In genomic region chr17:68290268-68290954, GRCh38 we compare ENCODE assay signal across 8 cellular contexts. TPM values are rescaled to one million over a fixed set of nuclear protein-coding genes. Genes with fewer than 3 reads are reported as not detected.
DNase-seq lines count a peak whose midpoint lies in the region; ATAC-seq, FAIRE-seq and TF ChIP-seq lines count a peak whose summit lies in the region.

No MANE protein-coding gene starts in this region.

- H3K36me3 ChIP-seq in PC-9 (ENCODE audit: low read depth), result no peaks in the 10 kb centered on the region
- no peaks in the 10 kb centered on the region for H3K36me3 ChIP-seq in hepatocyte (replicated peaks; ENCODE audit: insufficient read depth, low read depth)
- H3K36me3 ChIP-seq in skeletal muscle satellite cell (ENCODE audit: insufficient read depth, low read length), result no peaks in the 10 kb centered on the region

- TSS peak; percentile 62 for BruUV-seq in PC-9 (replicated peaks; lab: Mats Ljungman, UMichigan)

- peak overlapping the region; percentile 67 for H3K9ac ChIP-seq in skeletal muscle satellite cell (ENCODE audit: low read depth, low read length)

- no peak for ATAC-seq in GM18505 (IDR thresholded peaks at IDR 0.05; ENCODE audit: unreplicated experiment)
- ATAC-seq in HG03521 (IDR thresholded peaks at IDR 0.05; ENCODE audit: unreplicated experiment), result no peak

- H3K27ac ChIP-seq in PC-9, result peak overlapping the region; percentile 14; the same call in 1 of the 2 replicates
- no peak overlapping the region for H3K27ac ChIP-seq in hepatocyte

- peaks cover 18% of the 10 kb centered on the region for H3F3A ChIP-seq in PC-9 (ENCODE audit: insufficient read depth, low read depth)

- H3K9me3 ChIP-seq in PC-9 (ENCODE audit: insufficient read depth, low read depth) (no peaks in the 10 kb centered on the region), hepatocyte (ENCODE audit: low read depth) (no peaks in the 10 kb centered on the region), skeletal muscle satellite cell (replicated peaks; ENCODE audit: low read length) (no peaks in the 10 kb centered on the region)

- H3K4me3 ChIP-seq in PC-9 (peak overlapping the region; percentile 76), hepatocyte (no peak overlapping the region), skeletal muscle satellite cell (ENCODE audit: low read length) (peak overlapping the region; percentile 55)

- H3K4me1 ChIP-seq in PC-9 (replicated peaks; ENCODE audit: insufficient read depth) (peaks cover 20% of the 10 kb centered on the region), hepatocyte (ENCODE audit: insufficient read depth) (peaks cover 11% of the 10 kb centered on the region), skeletal muscle satellite cell (ENCODE audit: control insufficient read depth, insufficient read depth, low read length) (peaks cover 20% of the 10 kb centered on the region)

- TF ChIP-seq CTCF in PC-9 (conservative IDR thresholded peaks at IDR 0.05) (no peak), hepatocyte (IDR thresholded peaks at IDR 0.05; ENCODE audit: poor library complexity) (no peak), D721Med (IDR thresholded peaks at IDR 0.05; ENCODE audit: insufficient read depth, missing control alignments) (no peak)

- peak overlapping the region; percentile 81 for H3K4me2 ChIP-seq in PC-9
- peak overlapping the region; percentile 97 for H3K4me2 ChIP-seq in hepatocyte
- H3K4me2 ChIP-seq in skeletal muscle satellite cell (ENCODE audit: low read length), result peak overlapping the region; percentile 100

- H3K27me3 ChIP-seq in PC-9 (ENCODE audit: insufficient read depth, low read depth), result no peaks in the 10 kb centered on the region
- H3K27me3 ChIP-seq in hepatocyte, result peaks cover 68% of the 10 kb centered on the region
- peaks cover 44% of the 10 kb centered on the region for H3K27me3 ChIP-seq in skeletal muscle satellite cell (ENCODE audit: control insufficient read depth, insufficient read depth, low read length)

- CTCF ChIA-PET in PC-9 (lab: Charles Lee), result interaction anchor here (0.6 kb wide), 1 partner anchor 22 kb away, joined by 6 read pairs; no protein-coding TSS in a partner anchor

- intact Hi-C loops in PC-9 (cut with micrococcal nuclease; ENCODE audit: unreplicated experiment), result loop anchor here (5.0 to 10.0 kb wide), 2 partner anchors 64 to 87 kb away; no protein-coding TSS in a partner anchor

- TF ChIP-seq POLR2A in GM18505 (IDR thresholded peaks at IDR 0.05; ENCODE audit: borderline replicate concordance, extremely low read depth, insufficient read depth, insufficient read length), result peak; percentile 27

- H3K9me2 ChIP-seq in PC-9 (ENCODE audit: insufficient read depth) (no peaks in the 10 kb centered on the region), hepatocyte (replicated peaks; ENCODE audit: insufficient read depth) (no peaks in the 10 kb centered on the region)

- FAIRE-seq in D721Med (lab: Jason Lieb, UNC), result no peak

- H4K20me1 ChIP-seq in PC-9 (ENCODE audit: insufficient read depth) (no peaks in the 10 kb centered on the region), hepatocyte (ENCODE audit: insufficient read depth, poor library complexity, severe bottlenecking) (no peaks in the 10 kb centered on the region)

- H3K79me2 ChIP-seq in PC-9 (ENCODE audit: low read depth), result peaks cover 3% of the 10 kb centered on the region; the same call in 1 of the 2 replicates
- H3K79me2 ChIP-seq in hepatocyte, result no peaks in the 10 kb centered on the region

- WGBS in hepatocyte (ENCODE audit: low lambda C conversion rate, missing lambda C conversion rate), result 1% methylated on average over 46 of the region's 50 CpGs

- DNase-seq in PC-9 (peak in 1 of 2 experiments; percentile 6), hepatocyte (ENCODE audit: low spot score) (peak; percentile 15), NCI-H774 (lab: John Stamatoyannopoulos, UW) (no peak), D721Med (ENCODE audit: insufficient read length, low spot score) (no peak)
- peak; percentile 49 for DNase-seq in activated naive CD4-positive, alpha-beta T cell treated with anti-CD3 and anti-CD28 coated beads, Interleukin-2, amount 50 U/mL, for 16 hours

- peak overlapping the region; percentile 73 for H2AFZ ChIP-seq in PC-9
- H2AFZ ChIP-seq in hepatocyte, result peak overlapping the region; percentile 19

- POLR2A ChIA-PET in PC-9 (lab: Charles Lee; ENCODE audit: unreplicated experiment), result interaction anchor here (0.6 kb wide), 1 partner anchor 14 kb away, joined by 9 read pairs; no protein-coding TSS in a partner anchor

RNA-seq across cellular contexts. Expression of gene SLC16A6, which starts 0.5 kb away (rescaled TPM):
- total RNA-seq in PC-9 (2021) (0.70 and 0.83 TPM in 2 replicates), hepatocyte (0.44 TPM in 1 of 2 replicates, not detected in the other)
- polyA plus RNA-seq in hepatocyte, result 0.06 and 0.17 TPM in 2 replicates
- 0.76 and 1.7 TPM in 2 replicates for total RNA-seq in skeletal muscle satellite cell (2012; rRNA removed)

RNA-seq across cellular contexts. Expression of gene ARSG, which starts 0.9 kb away (rescaled TPM):
- 4.0 and 6.6 TPM in 2 replicates for total RNA-seq in PC-9 (2021)
- 1.3 and 3.5 TPM in 2 replicates for total RNA-seq in hepatocyte
- 1.2 and 1.4 TPM in 2 replicates for polyA plus RNA-seq in hepatocyte
- total RNA-seq in skeletal muscle satellite cell (2012; rRNA removed), result 2.8 and 3.3 TPM in 2 replicates

RNA-seq across cellular contexts. Expression of gene AMZ2, which starts 42.6 kb away (rescaled TPM):
- 60.8 and 88.3 TPM in 2 replicates for total RNA-seq in PC-9 (2021)
- 58.8 and 64.7 TPM in 2 replicates for total RNA-seq in hepatocyte
- polyA plus RNA-seq in hepatocyte, result 51.6 and 53.1 TPM in 2 replicates
- 75.4 and 82.6 TPM in 2 replicates for total RNA-seq in skeletal muscle satellite cell (2012; rRNA removed)

Comparison
In these comparisons a context has a peak if more than half of its experiments do, and no peak if none do; other contexts are left out.
1. DNase-seq: peak in activated naive CD4-positive, alpha-beta T cell treated with anti-CD3 and anti-CD28 coated beads, Interleukin-2, amount 50 U/mL, for 16 hours (single experiment) and hepatocyte (single experiment); none in NCI-H774 (single experiment) and D721Med (single experiment).
2. Peak in every context shown above with its lines, with median percentiles within 50 percentile points of each other: H3K4me2 ChIP-seq.